In the genomic region with DNA sequence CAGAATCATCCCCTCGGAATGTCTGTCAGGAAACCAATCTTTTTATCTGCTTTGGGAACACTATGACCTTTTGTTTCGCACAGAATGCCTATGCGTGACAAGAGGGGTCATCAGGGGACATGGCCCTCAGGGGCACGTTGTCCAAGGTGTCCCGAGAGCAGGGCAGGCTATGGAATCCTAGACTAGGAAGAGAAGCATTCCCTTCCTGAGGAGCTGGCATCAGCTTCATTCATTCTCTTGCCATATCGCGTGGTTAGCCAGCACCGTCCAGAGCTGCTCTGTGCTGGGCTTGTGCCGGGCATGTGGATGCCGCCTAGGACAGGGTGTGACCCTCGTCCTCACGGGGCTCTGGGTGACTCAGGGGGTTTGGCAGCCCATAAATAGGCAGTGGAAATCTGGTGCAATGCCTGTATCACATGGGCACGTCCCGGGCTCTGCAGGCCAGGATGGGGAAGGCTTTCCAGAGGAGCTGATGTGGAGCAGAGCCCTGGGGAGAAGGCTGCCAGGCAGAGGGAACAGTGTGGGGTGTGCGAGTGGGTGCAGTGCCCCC, we compare ENCODE assay signal across 15 cellular contexts.
DNase-seq lines count a peak whose midpoint lies in the region; ATAC-seq and TF ChIP-seq lines count a peak whose summit lies in the region.
"Had no signal": no experiment of that assay in that cellular context is flagged by ENCODE, and none has a peak within 500 bp of the region (broad histone marks: within the 10 kb centered on the region; RNA-seq: fewer than 3 reads in every experiment).

No MANE protein-coding gene starts in this region.

- H3K36me3 Mint-ChIP-seq in activated CD8-positive, alpha-beta T cell treated with anti-CD3 and anti-CD28 coated beads for 36 hours (ENCODE audit: low read depth) = no peaks in the 10 kb centered on the region
- H3K36me3 Mint-ChIP-seq: activated naive CD8-positive, alpha-beta T cell; T-cell; type B pancreatic cell had no signal

- peaks cover 1% of the 10 kb centered on the region for H3K9me3 Mint-ChIP-seq in activated CD8-positive, alpha-beta T cell treated with anti-CD3 and anti-CD28 coated beads for 36 hours
- H3K9me3 Mint-ChIP-seq: T-cell, type B pancreatic cell had no signal

- in situ Hi-C loops in brain microvascular endothelial cell (cut with HindIII; ENCODE audit: low pct_ligation_motif_present, low sequenced_read_pairs) (no loop called here), G401 (cut with HindIII; ENCODE audit: low sequenced_read_pairs) (no loop called here)

- POLR2A ChIA-PET in activated CD8-positive, alpha-beta T cell treated with anti-CD3 and anti-CD28 coated beads for 36 hours (lab: Charles Lee) = no interaction called here

- H3K27ac ChIP-seq in brain microvascular endothelial cell (no peak overlapping the region), upper lobe of right lung (no peak overlapping the region)
- H3K27ac ChIP-seq: pancreas had no signal

- H3K27me3 ChIP-seq in brain microvascular endothelial cell (replicated peaks) (no peaks in the 10 kb centered on the region), upper lobe of right lung (no peaks in the 10 kb centered on the region)
- H3K27me3 ChIP-seq: pancreas had no signal

- CTCF ChIA-PET in activated CD8-positive, alpha-beta T cell treated with anti-CD3 and anti-CD28 coated beads for 36 hours (lab: Charles Lee) = no interaction called here

- H3K9me3 ChIP-seq in upper lobe of right lung = no peaks in the 10 kb centered on the region
- H3K9me3 ChIP-seq: pancreas had no signal

- peaks cover 7% of the 10 kb centered on the region for H3K4me1 Mint-ChIP-seq in activated CD8-positive, alpha-beta T cell treated with anti-CD3 and anti-CD28 coated beads for 36 hours (ENCODE audit: low read depth)

- H3K36me3 ChIP-seq in brain microvascular endothelial cell (replicated peaks) = no peaks in the 10 kb centered on the region
- H3K36me3 ChIP-seq in upper lobe of right lung = no peaks in the 10 kb centered on the region
- H3K36me3 ChIP-seq: pancreas had no signal

- H3K27ac Mint-ChIP-seq in activated CD8-positive, alpha-beta T cell treated with anti-CD3 and anti-CD28 coated beads for 36 hours = no peak overlapping the region
- H3K27ac Mint-ChIP-seq: activated naive CD8-positive, alpha-beta T cell; T-cell; type B pancreatic cell had no signal

- H3K4me3 ChIP-seq in brain microvascular endothelial cell (ENCODE audit: low read depth, low read length) (no peak overlapping the region), upper lobe of right lung (no peak overlapping the region)
- H3K4me3 ChIP-seq: pancreas had no signal

- H3K4me1 ChIP-seq in upper lobe of right lung = no peaks in the 10 kb centered on the region
- H3K4me1 ChIP-seq: pancreas had no signal

- peak; percentile 80 for DNase-seq in HPDE6-E6E7 (ENCODE audit: extremely low spot score)
- DNase-seq in brain microvascular endothelial cell = peak; percentile 22
- DNase-seq in left ventricle myocardium superior = peak; percentile 71
- no peak for DNase-seq in upper lobe of right lung
- no peak for DNase-seq in G401 (ENCODE audit: low spot score)
- no peak for DNase-seq in activated CD4-positive, alpha-beta T cell treated with anti-CD3 and anti-CD28 coated beads, Interleukin-2, amount 50 U/mL, for 4 hours
- no peak for DNase-seq in activated CD8-positive, alpha-beta T cell treated with anti-CD3 and anti-CD28 coated beads for 36 hours
- DNase-seq: DMS79 treated with DMSO at 0.1 percent for 48 hours; effector CD8-positive, alpha-beta T cell; kidney; pancreas; T-cell had no signal

- H3K27me3 Mint-ChIP-seq in activated CD8-positive, alpha-beta T cell treated with anti-CD3 and anti-CD28 coated beads for 36 hours = peaks cover 35% of the 10 kb centered on the region

- ATAC-seq in left ventricle myocardium superior (peak; percentile 92), upper lobe of right lung (peak; percentile 29), GM18502 (IDR thresholded peaks at IDR 0.05; ENCODE audit: poor library complexity, unreplicated experiment) (no peak)
- no peak for ATAC-seq in activated CD8-positive, alpha-beta T cell treated with anti-CD3 and anti-CD28 coated beads for 36 hours
- ATAC-seq: T-cell had no signal

- no peak for TF ChIP-seq CTCF in brain microvascular endothelial cell (IDR thresholded peaks at IDR 0.05; ENCODE audit: low read depth, low read length, missing control alignments)
- no peak for TF ChIP-seq CTCF in upper lobe of right lung (IDR thresholded peaks at IDR 0.05)
- no peak for TF ChIP-seq CTCF in activated CD8-positive, alpha-beta T cell treated with anti-CD3 and anti-CD28 coated beads for 36 hours (IDR thresholded peaks at IDR 0.05)

- intact Hi-C loops in left ventricle myocardium superior (cut with micrococcal nuclease) = no loop called here
- intact Hi-C loops in upper lobe of right lung (cut with DNase I) = no loop called here
- intact Hi-C loops in activated CD8-positive, alpha-beta T cell treated with anti-CD3 and anti-CD28 coated beads for 36 hours (cut with micrococcal nuclease) = no loop called here

- H3K4me3 Mint-ChIP-seq in activated CD8-positive, alpha-beta T cell treated with anti-CD3 and anti-CD28 coated beads for 36 hours = no peak overlapping the region
- H3K4me3 Mint-ChIP-seq: activated naive CD8-positive, alpha-beta T cell; T-cell; type B pancreatic cell had no signal

Comparison
In these comparisons a context has a peak if more than half of its experiments do, and no peak if none do; other contexts are left out.
1. DNase-seq: peak in HPDE6-E6E7 (single experiment), brain microvascular endothelial cell (single experiment) and left ventricle myocardium superior (single experiment); none in upper lobe of right lung (single experiment), G401 (single experiment), activated CD4-positive, alpha-beta T cell treated with anti-CD3 and anti-CD28 coated beads, Interleukin-2, amount 50 U/mL, for 4 hours (0 of 2) and activated CD8-positive, alpha-beta T cell treated with anti-CD3 and anti-CD28 coated beads for 36 hours (single experiment).
2. ATAC-seq: peak in left ventricle myocardium superior (single experiment) and upper lobe of right lung (single experiment); none in GM18502 (single experiment) and activated CD8-positive, alpha-beta T cell treated with anti-CD3 and anti-CD28 coated beads for 36 hours (single experiment).